24 cellular contexts compared by ENCODE assay signal in the genomic region with DNA sequence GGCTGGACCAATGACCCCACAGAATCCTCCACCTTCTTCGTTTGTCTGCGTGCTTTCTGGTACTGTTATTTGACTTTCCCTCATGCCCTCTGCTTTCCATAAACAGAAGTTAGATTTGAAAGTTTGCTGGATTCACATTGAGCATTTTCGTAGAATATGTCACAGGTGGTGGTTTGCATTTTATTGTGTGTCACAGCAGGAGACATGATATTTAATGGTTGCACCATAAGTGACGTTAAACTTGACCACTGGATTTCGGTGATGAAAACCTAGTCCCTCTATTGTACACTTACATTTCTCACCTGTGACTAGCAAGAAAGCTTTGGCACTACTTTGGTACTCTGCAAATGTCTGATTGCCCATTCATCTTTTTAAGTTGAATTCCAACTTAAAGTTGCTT.
DNase-seq lines count a peak whose midpoint lies in the region; TF ChIP-seq lines count a peak whose summit lies in the region.
"Had no signal": no experiment of that assay in that cellular context is flagged by ENCODE, and none has a peak within 500 bp of the region (broad histone marks: within the 10 kb centered on the region; RNA-seq: fewer than 3 reads in every experiment).

No MANE protein-coding gene starts in this region.

- no peaks in the 10 kb centered on the region for H3K36me3 Mint-ChIP-seq in nephron progenitor cell (ENCODE audit: low read depth)
- H3K36me3 Mint-ChIP-seq: CD14-positive monocyte; CD4-positive, alpha-beta memory T cell; CD4-positive, CD25-positive, alpha-beta regulatory T cell; CD8-positive, alpha-beta memory T cell; CD8-positive, alpha-beta T cell had no signal

- H3K9me3 Mint-ChIP-seq in nephron progenitor cell, result no peaks in the 10 kb centered on the region
- H3K9me3 Mint-ChIP-seq: CD14-positive monocyte; CD4-positive, alpha-beta memory T cell; CD4-positive, alpha-beta T cell; CD4-positive, CD25-positive, alpha-beta regulatory T cell; CD8-positive, alpha-beta memory T cell; CD8-positive, alpha-beta T cell had no signal

- TF ChIP-seq RAD21 in Ishikawa (IDR thresholded peaks at IDR 0.05; ENCODE audit: low read depth), result no peak

- TF ChIP-seq CTCF in nephron progenitor cell (IDR thresholded peaks at IDR 0.05), result no peak

- no peak overlapping the region for H3K4me3 Mint-ChIP-seq in nephron progenitor cell
- H3K4me3 Mint-ChIP-seq: B cell; CD14-positive monocyte; CD4-positive, alpha-beta memory T cell; CD4-positive, alpha-beta T cell; CD4-positive, CD25-positive, alpha-beta regulatory T cell; CD8-positive, alpha-beta memory T cell; CD8-positive, alpha-beta T cell had no signal

- peaks cover 6% of the 10 kb centered on the region for H3K27me3 Mint-ChIP-seq in nephron progenitor cell (ENCODE audit: low read depth, poor library complexity)

- no peak for DNase-seq in nephron progenitor cell
- DNase-seq: 8988T; ACHN; AML-193; BE2C; C1 segment of cervical spinal cord; Caco-2; Calu3; CD4-positive, alpha-beta memory T cell; CD4-positive, alpha-beta T cell; CD4-positive, CD25-positive, alpha-beta regulatory T cell; CD8-positive, alpha-beta memory T cell; CD8-positive, alpha-beta T cell; COR-L47; DMS 273 treated with DMSO at 0.1 percent for 48 hours; DMS153; DMS53; DMS79; DMS79 treated with DMSO at 0.1 percent for 48 hours; DND-41; EL had no signal

- peak; percentile 50; the same call in 1 of the 2 replicates for TF ChIP-seq EP300 in Ishikawa (IDR thresholded peaks at IDR 0.05; ENCODE audit: borderline replicate concordance)

- no peaks in the 10 kb centered on the region for H3K4me1 Mint-ChIP-seq in nephron progenitor cell
- H3K4me1 Mint-ChIP-seq: B cell; CD14-positive monocyte; CD4-positive, alpha-beta memory T cell; CD4-positive, CD25-positive, alpha-beta regulatory T cell; CD8-positive, alpha-beta memory T cell had no signal

- H3K27ac Mint-ChIP-seq in nephron progenitor cell, result no peak overlapping the region
- H3K27ac Mint-ChIP-seq: B cell; CD14-positive monocyte; CD4-positive, alpha-beta memory T cell; CD4-positive, alpha-beta T cell; CD4-positive, CD25-positive, alpha-beta regulatory T cell; CD8-positive, alpha-beta memory T cell; CD8-positive, alpha-beta T cell had no signal

TF ChIP-seq in Ishikawa, 13 proteins besides CTCF, POLR2A, EP300 and RAD21:
- TF ChIP-seq TCF12 (IDR thresholded peaks at IDR 0.05; ENCODE audit: low read depth) (no peak), TAF1 (IDR thresholded peaks at IDR 0.05; ENCODE audit: low read depth) (no peak), CEBPB (IDR thresholded peaks at IDR 0.05) (peak; percentile 66), YY1 (IDR thresholded peaks at IDR 0.05; ENCODE audit: low read depth) (no peak), EGR1 (IDR thresholded peaks at IDR 0.05) (no peak), ZBTB7A (IDR thresholded peaks at IDR 0.05; ENCODE audit: low read depth) (no peak), FOXM1 (IDR thresholded peaks at IDR 0.05; ENCODE audit: borderline replicate concordance, low read depth) (no peak), TEAD4 (IDR thresholded peaks at IDR 0.05) (peak; percentile 31; the same call in 1 of the 2 replicates), NFIC (IDR thresholded peaks at IDR 0.05) (no peak), CREB1 (IDR thresholded peaks at IDR 0.05; ENCODE audit: low read depth) (no peak)
- TF ChIP-seq, protein P1, sequence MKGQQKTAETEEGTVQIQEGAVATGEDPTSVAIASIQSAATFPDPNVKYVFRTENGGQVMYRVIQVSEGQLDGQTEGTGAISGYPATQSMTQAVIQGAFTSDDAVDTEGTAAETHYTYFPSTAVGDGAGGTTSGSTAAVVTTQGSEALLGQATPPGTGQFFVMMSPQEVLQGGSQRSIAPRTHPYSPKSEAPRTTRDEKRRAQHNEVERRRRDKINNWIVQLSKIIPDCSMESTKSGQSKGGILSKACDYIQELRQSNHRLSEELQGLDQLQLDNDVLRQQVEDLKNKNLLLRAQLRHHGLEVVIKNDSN (IDR thresholded peaks at IDR 0.05), result no peak
- TF ChIP-seq, protein P2, sequence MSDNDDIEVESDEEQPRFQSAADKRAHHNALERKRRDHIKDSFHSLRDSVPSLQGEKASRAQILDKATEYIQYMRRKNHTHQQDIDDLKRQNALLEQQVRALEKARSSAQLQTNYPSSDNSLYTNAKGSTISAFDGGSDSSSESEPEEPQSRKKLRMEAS (IDR thresholded peaks at IDR 0.05), result no peak
- TF ChIP-seq, protein P3, sequence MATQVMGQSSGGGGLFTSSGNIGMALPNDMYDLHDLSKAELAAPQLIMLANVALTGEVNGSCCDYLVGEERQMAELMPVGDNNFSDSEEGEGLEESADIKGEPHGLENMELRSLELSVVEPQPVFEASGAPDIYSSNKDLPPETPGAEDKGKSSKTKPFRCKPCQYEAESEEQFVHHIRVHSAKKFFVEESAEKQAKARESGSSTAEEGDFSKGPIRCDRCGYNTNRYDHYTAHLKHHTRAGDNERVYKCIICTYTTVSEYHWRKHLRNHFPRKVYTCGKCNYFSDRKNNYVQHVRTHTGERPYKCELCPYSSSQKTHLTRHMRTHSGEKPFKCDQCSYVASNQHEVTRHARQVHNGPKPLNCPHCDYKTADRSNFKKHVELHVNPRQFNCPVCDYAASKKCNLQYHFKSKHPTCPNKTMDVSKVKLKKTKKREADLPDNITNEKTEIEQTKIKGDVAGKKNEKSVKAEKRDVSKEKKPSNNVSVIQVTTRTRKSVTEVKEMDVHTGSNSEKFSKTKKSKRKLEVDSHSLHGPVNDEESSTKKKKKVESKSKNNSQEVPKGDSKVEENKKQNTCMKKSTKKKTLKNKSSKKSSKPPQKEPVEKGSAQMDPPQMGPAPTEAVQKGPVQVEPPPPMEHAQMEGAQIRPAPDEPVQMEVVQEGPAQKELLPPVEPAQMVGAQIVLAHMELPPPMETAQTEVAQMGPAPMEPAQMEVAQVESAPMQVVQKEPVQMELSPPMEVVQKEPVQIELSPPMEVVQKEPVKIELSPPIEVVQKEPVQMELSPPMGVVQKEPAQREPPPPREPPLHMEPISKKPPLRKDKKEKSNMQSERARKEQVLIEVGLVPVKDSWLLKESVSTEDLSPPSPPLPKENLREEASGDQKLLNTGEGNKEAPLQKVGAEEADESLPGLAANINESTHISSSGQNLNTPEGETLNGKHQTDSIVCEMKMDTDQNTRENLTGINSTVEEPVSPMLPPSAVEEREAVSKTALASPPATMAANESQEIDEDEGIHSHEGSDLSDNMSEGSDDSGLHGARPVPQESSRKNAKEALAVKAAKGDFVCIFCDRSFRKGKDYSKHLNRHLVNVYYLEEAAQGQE (IDR thresholded peaks at IDR 0.05; ENCODE audit: low read depth), result no peak
